ENCODE assay signal across 9 cellular contexts in the genomic region with DNA sequence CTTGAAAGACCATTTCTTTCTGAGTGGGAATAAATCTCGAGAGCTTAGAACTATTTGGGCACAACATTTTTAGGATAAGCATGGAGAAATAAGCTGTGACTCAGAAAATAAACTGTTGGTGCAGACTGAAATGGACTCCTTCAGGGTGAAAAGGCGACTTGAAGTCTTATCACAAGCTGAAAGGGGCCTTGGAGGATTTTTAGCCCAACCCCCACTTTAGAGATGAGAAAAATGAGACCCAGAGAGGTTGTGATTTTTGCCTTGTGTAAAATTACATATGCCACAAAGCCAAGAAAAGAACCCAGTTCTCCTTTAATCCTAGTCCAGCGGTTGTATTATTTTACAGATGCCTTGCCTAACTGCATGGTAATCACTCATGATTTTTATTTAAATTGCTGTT. TPM values are rescaled to one million over a fixed set of nuclear protein-coding genes. Genes with fewer than 3 reads are reported as not detected.
DNase-seq lines count a peak whose midpoint lies in the region; ATAC-seq and TF ChIP-seq lines count a peak whose summit lies in the region.
"Had no signal": no experiment of that assay in that cellular context is flagged by ENCODE, and none has a peak within 500 bp of the region (broad histone marks: within the 10 kb centered on the region; RNA-seq: fewer than 3 reads in every experiment).

No MANE protein-coding gene starts in this region.

- H3K9me3 Mint-ChIP-seq in stimulated activated naive CD8-positive, alpha-beta T cell treated with anti-CD3 and anti-CD28 coated beads, Interleukin-15, amount 100 ng/mL, for 72 hours: no peaks in the 10 kb centered on the region

- H3K27ac ChIP-seq in left ventricle myocardium inferior (replicated peaks) (peak overlapping the region; percentile 100), VCaP (peak overlapping the region; percentile 90), right cardiac atrium (ENCODE audit: low read length) (no peak overlapping the region)

- TF ChIP-seq CTCF in left ventricle myocardium inferior (IDR thresholded peaks at IDR 0.05; ENCODE audit: borderline replicate concordance) (no peak), VCaP (conservative IDR thresholded peaks at IDR 0.05) (no peak)

- peaks cover 6% of the 10 kb centered on the region for H3K36me3 ChIP-seq in left ventricle myocardium inferior
- H3K36me3 ChIP-seq: neutrophil had no signal

- H3K4me3 ChIP-seq in left ventricle myocardium inferior (peak overlapping the region; percentile 95), right cardiac atrium (ENCODE audit: low read length) (peak overlapping the region; percentile 99)

- H3K27me3 Mint-ChIP-seq in stimulated activated naive CD8-positive, alpha-beta T cell treated with anti-CD3 and anti-CD28 coated beads, Interleukin-15, amount 100 ng/mL, for 72 hours: no peaks in the 10 kb centered on the region

- ATAC-seq in left cardiac atrium (no peak), right cardiac atrium (no peak)
- ATAC-seq in stimulated activated naive CD8-positive, alpha-beta T cell treated with anti-CD3 and anti-CD28 coated beads, Interleukin-15, amount 100 ng/mL, for 72 hours: no peak

- H3K4me1 Mint-ChIP-seq in stimulated activated naive CD8-positive, alpha-beta T cell treated with anti-CD3 and anti-CD28 coated beads, Interleukin-15, amount 100 ng/mL, for 72 hours: peaks cover 50% of the 10 kb centered on the region

- no peaks in the 10 kb centered on the region for H3K27me3 ChIP-seq in left ventricle myocardium inferior (ENCODE audit: low read depth)
- H3K27me3 ChIP-seq in right cardiac atrium (ENCODE audit: control insufficient read depth, insufficient read depth): no peaks in the 10 kb centered on the region

- H3K4me1 ChIP-seq in left ventricle myocardium inferior (peaks cover 46% of the 10 kb centered on the region), right cardiac atrium (ENCODE audit: control insufficient read depth, insufficient read depth, low read length) (peaks cover 2% of the 10 kb centered on the region)

- H3K9me3 ChIP-seq in left ventricle myocardium inferior (replicated peaks): no peaks in the 10 kb centered on the region
- H3K9me3 ChIP-seq in right cardiac atrium (ENCODE audit: control insufficient read depth, low read length): no peaks in the 10 kb centered on the region
- H3K9me3 ChIP-seq: neutrophil had no signal

- peak overlapping the region; percentile 96 for H3K27ac Mint-ChIP-seq in stimulated activated naive CD8-positive, alpha-beta T cell treated with anti-CD3 and anti-CD28 coated beads, Interleukin-15, amount 100 ng/mL, for 72 hours

- peak overlapping the region; percentile 85 to 92 for H3K4me3 Mint-ChIP-seq in stimulated activated naive CD8-positive, alpha-beta T cell treated with anti-CD3 and anti-CD28 coated beads, Interleukin-15, amount 100 ng/mL, for 72 hours

- DNase-seq in left ventricle myocardium inferior: no peak
- DNase-seq in left cardiac atrium: no peak
- DNase-seq in right cardiac atrium: no peak
- no peak for DNase-seq in stimulated activated naive CD8-positive, alpha-beta T cell treated with anti-CD3 and anti-CD28 coated beads, Interleukin-15, amount 100 ng/mL, for 72 hours
- no peak for DNase-seq in UCSD-AML1 (lab: John Stamatoyannopoulos, UW; ENCODE audit: unreplicated experiment)
- DNase-seq in NCI-H2196 treated with DMSO at 0.1 percent for 48 hours (lab: John Stamatoyannopoulos, UW; ENCODE audit: unreplicated experiment): no peak
- no peak for DNase-seq in iPS-NIHi7 (ENCODE audit: extremely low spot score)

- 38% methylated on average over 3 of the region's 3 CpGs for WGBS in right cardiac atrium

- intact Hi-C loops in left ventricle myocardium inferior (cut with micrococcal nuclease) (loop anchor here (10.0 kb wide), 1 partner anchor 143 kb away; a partner anchor contains a TSS), left cardiac atrium (cut with DNase I) (loop anchor here in 1 of 2 donors (5.0 kb wide), 1 partner anchor 141 kb away; a partner anchor contains a TSS), right cardiac atrium (cut with DNase I) (loop anchor here in 1 of 4 donors (10.0 kb wide), 2 partner anchors 83 to 143 kb away; a partner anchor contains a TSS)

RNA-seq across cellular contexts. Expression of a gene that starts 1.5 kb away (rescaled TPM):
- total RNA-seq in left ventricle myocardium inferior (34.5 TPM), left cardiac atrium (100 to 1,000 TPM in 1 of 2 donors, 10 to 100 TPM in 1; 68.0 to 117 TPM), right cardiac atrium (10 to 100 TPM; 29.2 to 77.3 (median 49.3) TPM)
- 54.5 TPM for polyA plus RNA-seq in right cardiac atrium
